In the genomic region with DNA sequence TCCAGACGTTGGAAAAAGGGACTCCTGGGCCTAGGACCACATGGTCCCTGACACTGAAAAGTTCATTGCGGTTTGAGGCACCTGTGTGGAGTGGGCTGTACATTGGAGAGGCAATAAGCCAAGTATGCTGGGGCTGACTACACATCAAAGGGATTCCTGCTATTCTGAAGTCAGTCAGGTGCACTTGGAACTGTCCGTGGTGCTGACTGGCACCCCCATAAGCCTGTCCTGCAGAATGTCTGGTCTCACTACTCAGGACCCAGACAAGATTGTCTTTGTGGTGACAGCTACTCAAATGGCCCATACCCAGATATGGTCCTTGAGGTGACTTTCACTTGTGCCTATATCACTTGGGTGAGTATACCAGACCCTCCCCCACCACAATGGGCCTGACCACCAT, we compare ENCODE assay signal across 11 cellular contexts.
A peak's percentile ranks its signal among the peaks of the same experiment; 100 is the strongest.
DNase-seq lines count a peak whose midpoint lies in the region; ATAC-seq and TF ChIP-seq lines count a peak whose summit lies in the region.
"Had no signal": no experiment of that assay in that cellular context is flagged by ENCODE, and none has a peak within 500 bp of the region (broad histone marks: within the 10 kb centered on the region; RNA-seq: fewer than 3 reads in every experiment).

No MANE protein-coding gene starts in this region.

- ATAC-seq in upper lobe of right lung (peak; percentile 22), GM19328 (IDR thresholded peaks at IDR 0.05; ENCODE audit: unreplicated experiment) (no peak), GM19395 (IDR thresholded peaks at IDR 0.05; ENCODE audit: unreplicated experiment) (no peak)

- TF ChIP-seq CTCF in fibroblast of pulmonary artery (IDR thresholded peaks at IDR 0.05; ENCODE audit: low read length, missing control alignments) (no peak), upper lobe of right lung (IDR thresholded peaks at IDR 0.05) (no peak), lower leg skin (IDR thresholded peaks at IDR 0.05) (no peak)

- DNase-seq in stimulated activated CD4-positive, alpha-beta T cell treated with anti-CD3 and anti-CD28 coated beads, Interleukin-15, amount 100 ng/mL, for 24 hours: peak; percentile 16
- no peak for DNase-seq in stimulated activated CD4-positive, alpha-beta T cell treated with anti-CD3 and anti-CD28 coated beads, Interleukin-12 subunit alpha, Interleukin-12 subunit beta, amount 100 ng/mL, for 4 hours
- DNase-seq in fibroblast of pulmonary artery (ENCODE audit: low read depth): peak; percentile 2
- DNase-seq in upper lobe of right lung: no peak
- DNase-seq in lower leg skin (ENCODE audit: low spot score in 2 of 2): no peak
- DNase-seq: CD4-positive, alpha-beta T cell; NCI-H2029 had no signal

- H3K36me3 ChIP-seq in upper lobe of right lung: no peaks in the 10 kb centered on the region
- H3K36me3 ChIP-seq: thoracic aorta had no signal

- H3K27me3 ChIP-seq in upper lobe of right lung: no peaks in the 10 kb centered on the region

- TF ChIP-seq POLR2A in lower leg skin (IDR thresholded peaks at IDR 0.05): no peak

- no peak overlapping the region for H3K27ac ChIP-seq in upper lobe of right lung
- H3K27ac ChIP-seq: thoracic aorta had no signal

- no peaks in the 10 kb centered on the region for H3K4me1 ChIP-seq in upper lobe of right lung

- 26% methylated on average over 3 of the region's 3 CpGs for WGBS in lower leg skin, 2 donors

- no peaks in the 10 kb centered on the region for H3K9me3 ChIP-seq in upper lobe of right lung
- H3K9me3 ChIP-seq: thoracic aorta had no signal

- H3K4me3 ChIP-seq in fibroblast of pulmonary artery (replicated peaks; ENCODE audit: low read depth, low read length): no peak overlapping the region
- H3K4me3 ChIP-seq in upper lobe of right lung: no peak overlapping the region
- H3K4me3 ChIP-seq in lower leg skin (ENCODE audit: low read depth, poor library complexity, severe bottlenecking): no peak overlapping the region
- H3K4me3 ChIP-seq: thoracic aorta had no signal

- intact Hi-C loops in upper lobe of right lung (cut with DNase I): no loop called here
- intact Hi-C loops in lower leg skin (cut with DNase I; ENCODE audit: low total_unique reads): no loop called here

TF ChIP-seq in PFSK-1, 5 proteins besides CTCF, POLR2A, EP300 and RAD21:
- TF ChIP-seq FOXP2 (optimal IDR thresholded peaks at IDR 0.05; ENCODE audit: borderline replicate concordance, extremely low read depth, extremely low read length, insufficient read depth) (no peak), TAF1 (IDR thresholded peaks at IDR 0.05; ENCODE audit: borderline replicate concordance, insufficient read depth, low read length) (no peak), POLR2AphosphoS5 (IDR thresholded peaks at IDR 0.05; ENCODE audit: low read depth, low read length) (no peak), SIN3A (IDR thresholded peaks at IDR 0.05; ENCODE audit: borderline replicate concordance, insufficient read depth, low read length) (no peak), REST (IDR thresholded peaks at IDR 0.05; ENCODE audit: insufficient read depth in 1 of 2, low read depth in 2 of 2, low read length in 2 of 2) (peak; percentile 91 to 96)
TF ChIP-seq in PFSK-1: peak in this region for 1.

Comparison
In these comparisons a context has a peak if more than half of its experiments do, and no peak if none do; other contexts are left out.
1. DNase-seq: peak in stimulated activated CD4-positive, alpha-beta T cell treated with anti-CD3 and anti-CD28 coated beads, Interleukin-15, amount 100 ng/mL, for 24 hours (single experiment) and fibroblast of pulmonary artery (single experiment); none in stimulated activated CD4-positive, alpha-beta T cell treated with anti-CD3 and anti-CD28 coated beads, Interleukin-12 subunit alpha, Interleukin-12 subunit beta, amount 100 ng/mL, for 4 hours (single experiment), upper lobe of right lung (single experiment) and lower leg skin (0 of 2).